In the genomic region with DNA sequence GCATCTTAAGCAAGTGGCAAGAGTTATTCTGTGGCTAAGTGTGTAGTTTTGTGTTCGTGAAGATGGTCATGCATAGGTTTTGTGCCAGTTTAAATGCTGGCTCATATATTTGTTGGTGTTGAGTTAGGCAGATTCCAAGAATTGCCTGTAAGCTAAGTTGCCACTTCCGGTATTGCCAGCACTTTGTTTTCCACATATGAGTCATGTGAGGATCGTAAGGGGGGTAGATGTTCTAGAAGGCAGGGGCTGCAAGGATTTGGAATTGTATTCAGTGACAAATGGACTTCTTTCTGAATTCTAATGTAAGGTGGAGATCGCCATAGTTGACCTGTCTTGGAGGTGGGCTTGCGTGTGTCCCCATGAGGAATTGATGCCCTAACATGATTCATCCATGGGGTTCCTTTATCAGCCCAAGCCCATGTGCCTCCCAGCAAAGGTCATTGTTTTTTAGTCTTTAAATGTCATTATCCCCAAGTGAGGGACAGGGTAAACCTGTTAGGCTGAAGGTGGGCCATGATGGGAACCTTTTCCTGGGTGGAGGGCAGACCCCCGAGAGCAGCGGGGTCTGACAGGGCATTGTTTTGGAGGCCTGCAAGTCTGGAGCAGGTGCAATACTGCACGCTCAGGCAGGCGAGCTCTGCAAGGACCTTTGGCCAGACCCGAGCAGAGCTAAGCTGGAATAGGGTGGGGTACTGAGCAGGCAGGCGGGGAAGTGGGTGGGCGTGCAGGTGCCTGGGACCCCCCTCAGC, we compare ENCODE assay signal across 10 cellular contexts.
DNase-seq lines count a peak whose midpoint lies in the region; ATAC-seq and TF ChIP-seq lines count a peak whose summit lies in the region.
"Had no signal": no experiment of that assay in that cellular context is flagged by ENCODE, and none has a peak within 500 bp of the region (broad histone marks: within the 10 kb centered on the region; RNA-seq: fewer than 3 reads in every experiment).

No MANE protein-coding gene starts in this region.

- peak overlapping the region; percentile 98 for H3K27ac Mint-ChIP-seq in activated T-cell treated with anti-CD3 and anti-CD28 coated beads, Interleukin-2, amount 50 U/mL, for 24 hours
- peak overlapping the region; percentile 88 for H3K27ac Mint-ChIP-seq in activated CD4-positive, alpha-beta memory T cell treated with anti-CD3 and anti-CD28 coated beads, Interleukin-2, amount 10 ng/mL, durations not matched to agents 7 days and 5 days

- TF ChIP-seq CTCF in gastroesophageal sphincter (IDR thresholded peaks at IDR 0.05) (no peak), suprapubic skin (IDR thresholded peaks at IDR 0.05) (no peak)

- ATAC-seq in gastroesophageal sphincter: no peak
- no peak for ATAC-seq in HG02763 (IDR thresholded peaks at IDR 0.05; ENCODE audit: unreplicated experiment)

- peak overlapping the region; percentile 70 for H3K4me3 Mint-ChIP-seq in activated T-cell treated with anti-CD3 and anti-CD28 coated beads, Interleukin-2, amount 50 U/mL, for 24 hours
- H3K4me3 Mint-ChIP-seq in activated CD4-positive, alpha-beta memory T cell treated with anti-CD3 and anti-CD28 coated beads, Interleukin-2, amount 10 ng/mL, durations not matched to agents 7 days and 5 days: peak overlapping the region; percentile 39

- H3K9me3 Mint-ChIP-seq in activated T-cell treated with anti-CD3 and anti-CD28 coated beads, Interleukin-2, amount 50 U/mL, for 24 hours: no peaks in the 10 kb centered on the region
- no peaks in the 10 kb centered on the region for H3K9me3 Mint-ChIP-seq in activated CD4-positive, alpha-beta memory T cell treated with anti-CD3 and anti-CD28 coated beads, Interleukin-2, amount 10 ng/mL, durations not matched to agents 7 days and 5 days

- TF ChIP-seq EP300 in gastroesophageal sphincter (IDR thresholded peaks at IDR 0.05): no peak
- no peak for TF ChIP-seq EP300 in suprapubic skin (IDR thresholded peaks at IDR 0.05)

- peaks cover 75% of the 10 kb centered on the region for H3K36me3 Mint-ChIP-seq in activated T-cell treated with anti-CD3 and anti-CD28 coated beads, Interleukin-2, amount 50 U/mL, for 24 hours (ENCODE audit: low read depth)
- H3K36me3 Mint-ChIP-seq in activated CD4-positive, alpha-beta memory T cell treated with anti-CD3 and anti-CD28 coated beads, Interleukin-2, amount 10 ng/mL, durations not matched to agents 7 days and 5 days (ENCODE audit: low read depth): peaks cover 52% of the 10 kb centered on the region

- H3K4me1 ChIP-seq in gastroesophageal sphincter (peaks cover 44 to 100% (median 79%) of the 10 kb centered on the region in 3 donors), suprapubic skin (peaks cover 89% of the 10 kb centered on the region)

- POLR2A ChIA-PET in activated CD4-positive, alpha-beta memory T cell treated with anti-CD3 and anti-CD28 coated beads, Interleukin-2, amount 10 ng/mL, durations not matched to agents 7 days and 5 days (lab: Charles Lee): interaction anchor here (1.1 to 6.6 kb wide), 4 partner anchors 8 to 30 kb away, joined by 3 to 143 read pairs (median 38); no protein-coding TSS in a partner anchor

- TF ChIP-seq POLR2A in gastroesophageal sphincter (IDR thresholded peaks at IDR 0.05) (no peak), suprapubic skin (IDR thresholded peaks at IDR 0.05) (no peak)

- H3K36me3 ChIP-seq in gastroesophageal sphincter: peaks cover 0 to 4% of the 10 kb centered on the region in 2 donors
- peaks cover 6% of the 10 kb centered on the region for H3K36me3 ChIP-seq in suprapubic skin

- peaks cover 89% of the 10 kb centered on the region for H3K4me1 Mint-ChIP-seq in activated T-cell treated with anti-CD3 and anti-CD28 coated beads, Interleukin-2, amount 50 U/mL, for 24 hours (ENCODE audit: low read depth)
- H3K4me1 Mint-ChIP-seq in activated CD4-positive, alpha-beta memory T cell treated with anti-CD3 and anti-CD28 coated beads, Interleukin-2, amount 10 ng/mL, durations not matched to agents 7 days and 5 days: peaks cover 84% of the 10 kb centered on the region

- CTCF ChIA-PET in activated CD4-positive, alpha-beta memory T cell treated with anti-CD3 and anti-CD28 coated beads, Interleukin-2, amount 10 ng/mL, durations not matched to agents 7 days and 5 days (lab: Charles Lee): interaction anchor here (0.7 to 1.5 kb wide), 5 partner anchors 8 to 36 kb away, joined by 3 to 5 read pairs (median 3); no protein-coding TSS in a partner anchor

- H3K27ac ChIP-seq in gastroesophageal sphincter (peak overlapping the region; percentile 70 to 100 (median 99)), suprapubic skin (peak overlapping the region; percentile 73)

- H3K27me3 ChIP-seq in gastroesophageal sphincter (no peaks in the 10 kb centered on the region), suprapubic skin (no peaks in the 10 kb centered on the region)

- DNase-seq in activated T-cell treated with anti-CD3 and anti-CD28 coated beads, Interleukin-2, amount 50 U/mL, for 24 hours: no peak
- DNase-seq in activated T-cell treated with anti-CD3 and anti-CD28 coated beads, Interleukin-2, amount 50 U/mL, for 1 hour: no peak
- DNase-seq in activated CD4-positive, alpha-beta memory T cell treated with anti-CD3 and anti-CD28 coated beads, Interleukin-2, amount 10 ng/mL, durations not matched to agents 7 days and 5 days: no peak
- DNase-seq in suprapubic skin (ENCODE audit: low spot score in 2 of 2) (peak in 1 of 2 donors; percentile 44), NCI-H446 treated with DMSO at 0.1 percent for 48 hours (lab: John Stamatoyannopoulos, UW) (no peak), NCI-H1694 treated with DMSO at 0.1 percent for 48 hours (lab: John Stamatoyannopoulos, UW) (no peak)
- DNase-seq: activated CD8-positive, alpha-beta memory T cell treated with anti-CD3 and anti-CD28 coated beads, Interleukin-2, amount 50 U/mL, for 4 hours; NCI-H2081 treated with DMSO at 0.1 percent for 48 hours had no signal

- H3K4me3 ChIP-seq in gastroesophageal sphincter (no peak overlapping the region), suprapubic skin (no peak overlapping the region)

- 49 to 67% methylated on average over 2 to 3 of the region's 12 CpGs for WGBS in gastroesophageal sphincter (ENCODE audit: low coverage in 1 of 2), 2 donors
- 74% methylated on average over 10 of the region's 12 CpGs for WGBS in suprapubic skin

- H3K27me3 Mint-ChIP-seq in activated T-cell treated with anti-CD3 and anti-CD28 coated beads, Interleukin-2, amount 50 U/mL, for 24 hours: no peaks in the 10 kb centered on the region
- H3K27me3 Mint-ChIP-seq in activated CD4-positive, alpha-beta memory T cell treated with anti-CD3 and anti-CD28 coated beads, Interleukin-2, amount 10 ng/mL, durations not matched to agents 7 days and 5 days: no peaks in the 10 kb centered on the region

- H3K9me3 ChIP-seq in gastroesophageal sphincter (no peaks in the 10 kb centered on the region), suprapubic skin (no peaks in the 10 kb centered on the region)
